15 cellular contexts compared by ENCODE assay signal in the genomic region with DNA sequence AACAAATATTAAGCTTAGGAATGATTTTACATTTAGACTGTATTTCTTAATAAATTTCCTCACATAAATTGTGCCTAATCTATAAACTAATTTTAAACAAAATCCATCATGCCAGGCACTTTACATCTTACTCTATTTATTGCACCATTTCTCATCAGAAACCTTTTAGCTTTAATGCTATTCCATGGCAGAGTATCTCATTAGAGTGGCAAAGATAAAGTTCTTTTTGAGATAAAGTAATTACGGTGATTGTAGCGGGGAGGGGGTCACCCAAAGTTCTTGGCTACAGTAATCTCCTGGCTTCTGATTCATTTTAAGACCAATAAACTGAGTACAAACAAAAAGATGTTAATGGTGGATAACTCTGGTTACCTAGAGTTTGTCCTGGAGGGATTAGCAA.
DNase-seq lines count a peak whose midpoint lies in the region; ATAC-seq and TF ChIP-seq lines count a peak whose summit lies in the region.
"Had no signal": no experiment of that assay in that cellular context is flagged by ENCODE, and none has a peak within 500 bp of the region (broad histone marks: within the 10 kb centered on the region; RNA-seq: fewer than 3 reads in every experiment).

No MANE protein-coding gene starts in this region.

- no peaks in the 10 kb centered on the region for H3K27me3 ChIP-seq in BE2C
- H3K27me3 ChIP-seq: BLaER1 treated with 17β-estradiol and CSF1 and Interleukin-3, amounts not matched to agents 10 nM and 100 nM had no signal

- no peaks in the 10 kb centered on the region for H3K9me3 ChIP-seq in BE2C
- H3K9me3 ChIP-seq: BLaER1 treated with 17β-estradiol and CSF1 and Interleukin-3, amounts not matched to agents 10 nM and 100 nM; Caco-2 had no signal

- H3K4me3 ChIP-seq in BE2C (ENCODE audit: low read depth, low read length) = no peak overlapping the region
- H3K4me3 ChIP-seq: BLaER1 treated with 17β-estradiol and CSF1 and Interleukin-3, amounts not matched to agents 10 nM and 100 nM had no signal

- peaks cover 8% of the 10 kb centered on the region; the same call in 1 of the 2 replicates for H3K4me1 ChIP-seq in BE2C
- H3K4me1 ChIP-seq: Caco-2 had no signal

- intact Hi-C loops in posterior cingulate gyrus (cut with DNase I) = no loop called here

- no peak for ATAC-seq in SK-N-SH treated with all-trans-retinoic acid at 6 μM for 48 hours
- no peak for ATAC-seq in GM21619 (IDR thresholded peaks at IDR 0.05; ENCODE audit: unreplicated experiment)
- ATAC-seq: CD8-positive, alpha-beta T cell had no signal

- peak; percentile 26 for DNase-seq in BE2C
- DNase-seq in SK-N-DZ (ENCODE audit: low spot score) = peak; percentile 75
- DNase-seq in posterior cingulate gyrus = no peak
- DNase-seq in NCI-H345 treated with DMSO at 0.1 percent for 48 hours (lab: John Stamatoyannopoulos, UW; ENCODE audit: unreplicated experiment) = no peak
- DNase-seq: 8988T; ACHN; Caco-2; Calu3; CD4-positive, alpha-beta T cell; CD8-positive, alpha-beta T cell; DMS79 treated with DMSO at 0.1 percent for 48 hours; GF-D8 had no signal

- no peak for TF ChIP-seq CTCF in BE2C (IDR thresholded peaks at IDR 0.05; ENCODE audit: low read depth, low read length)

- no peaks in the 10 kb centered on the region for H3K36me3 ChIP-seq in BE2C
- H3K36me3 ChIP-seq: BLaER1 treated with 17β-estradiol and CSF1 and Interleukin-3, amounts not matched to agents 10 nM and 100 nM had no signal

TF ChIP-seq in SK-N-SH treated with all-trans-retinoic acid at 6 μM for 48 hours, 23 proteins besides CTCF, POLR2A, EP300 and RAD21:
- no peak for TF ChIP-seq CSDC2 (CRISPR knock-in tag; IDR thresholded peaks at IDR 0.05)
- TF ChIP-seq TOX (CRISPR knock-in tag; IDR thresholded peaks at IDR 0.05; ENCODE audit: borderline replicate concordance) = no peak
- peak; percentile 80; the same call in 1 of the 2 replicates for TF ChIP-seq TCF4 (CRISPR knock-in tag; IDR thresholded peaks at IDR 0.05; ENCODE audit: borderline replicate concordance)
- TF ChIP-seq ZC3H10 (CRISPR knock-in tag; IDR thresholded peaks at IDR 0.05) = no peak
- no peak for TF ChIP-seq RARB (CRISPR knock-in tag; IDR thresholded peaks at IDR 0.05)
- peak; percentile 78; the same call in 1 of the 2 replicates for TF ChIP-seq GLIS3 (CRISPR knock-in tag; IDR thresholded peaks at IDR 0.05)
- TF ChIP-seq, protein P1, sequence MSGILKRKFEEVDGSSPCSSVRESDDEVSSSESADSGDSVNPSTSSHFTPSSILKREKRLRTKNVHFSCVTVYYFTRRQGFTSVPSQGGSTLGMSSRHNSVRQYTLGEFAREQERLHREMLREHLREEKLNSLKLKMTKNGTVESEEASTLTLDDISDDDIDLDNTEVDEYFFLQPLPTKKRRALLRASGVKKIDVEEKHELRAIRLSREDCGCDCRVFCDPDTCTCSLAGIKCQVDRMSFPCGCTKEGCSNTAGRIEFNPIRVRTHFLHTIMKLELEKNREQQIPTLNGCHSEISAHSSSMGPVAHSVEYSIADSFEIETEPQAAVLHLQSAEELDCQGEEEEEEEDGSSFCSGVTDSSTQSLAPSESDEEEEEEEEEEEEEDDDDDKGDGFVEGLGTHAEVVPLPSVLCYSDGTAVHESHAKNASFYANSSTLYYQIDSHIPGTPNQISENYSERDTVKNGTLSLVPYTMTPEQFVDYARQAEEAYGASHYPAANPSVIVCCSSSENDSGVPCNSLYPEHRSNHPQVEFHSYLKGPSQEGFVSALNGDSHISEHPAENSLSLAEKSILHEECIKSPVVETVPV (CRISPR knock-in tag; IDR thresholded peaks at IDR 0.05) = peak; percentile 84; the same call in 1 of the 2 replicates
- TF ChIP-seq, protein P2, sequence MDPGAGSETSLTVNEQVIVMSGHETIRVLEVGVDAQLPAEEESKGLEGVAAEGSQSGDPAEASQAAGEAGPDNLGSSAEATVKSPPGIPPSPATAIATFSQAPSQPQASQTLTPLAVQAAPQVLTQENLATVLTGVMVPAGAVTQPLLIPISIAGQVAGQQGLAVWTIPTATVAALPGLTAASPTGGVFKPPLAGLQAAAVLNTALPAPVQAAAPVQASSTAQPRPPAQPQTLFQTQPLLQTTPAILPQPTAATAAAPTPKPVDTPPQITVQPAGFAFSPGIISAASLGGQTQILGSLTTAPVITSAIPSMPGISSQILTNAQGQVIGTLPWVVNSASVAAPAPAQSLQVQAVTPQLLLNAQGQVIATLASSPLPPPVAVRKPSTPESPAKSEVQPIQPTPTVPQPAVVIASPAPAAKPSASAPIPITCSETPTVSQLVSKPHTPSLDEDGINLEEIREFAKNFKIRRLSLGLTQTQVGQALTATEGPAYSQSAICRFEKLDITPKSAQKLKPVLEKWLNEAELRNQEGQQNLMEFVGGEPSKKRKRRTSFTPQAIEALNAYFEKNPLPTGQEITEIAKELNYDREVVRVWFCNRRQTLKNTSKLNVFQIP (CRISPR knock-in tag; IDR thresholded peaks at IDR 0.05; ENCODE audit: borderline replicate concordance, low read depth) = no peak
- TF ChIP-seq, protein P3, sequence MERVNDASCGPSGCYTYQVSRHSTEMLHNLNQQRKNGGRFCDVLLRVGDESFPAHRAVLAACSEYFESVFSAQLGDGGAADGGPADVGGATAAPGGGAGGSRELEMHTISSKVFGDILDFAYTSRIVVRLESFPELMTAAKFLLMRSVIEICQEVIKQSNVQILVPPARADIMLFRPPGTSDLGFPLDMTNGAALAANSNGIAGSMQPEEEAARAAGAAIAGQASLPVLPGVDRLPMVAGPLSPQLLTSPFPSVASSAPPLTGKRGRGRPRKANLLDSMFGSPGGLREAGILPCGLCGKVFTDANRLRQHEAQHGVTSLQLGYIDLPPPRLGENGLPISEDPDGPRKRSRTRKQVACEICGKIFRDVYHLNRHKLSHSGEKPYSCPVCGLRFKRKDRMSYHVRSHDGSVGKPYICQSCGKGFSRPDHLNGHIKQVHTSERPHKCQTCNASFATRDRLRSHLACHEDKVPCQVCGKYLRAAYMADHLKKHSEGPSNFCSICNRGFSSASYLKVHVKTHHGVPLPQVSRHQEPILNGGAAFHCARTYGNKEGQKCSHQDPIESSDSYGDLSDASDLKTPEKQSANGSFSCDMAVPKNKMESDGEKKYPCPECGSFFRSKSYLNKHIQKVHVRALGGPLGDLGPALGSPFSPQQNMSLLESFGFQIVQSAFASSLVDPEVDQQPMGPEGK (CRISPR knock-in tag; IDR thresholded peaks at IDR 0.05; ENCODE audit: borderline replicate concordance) = peak; percentile 62; the same call in 1 of the 2 replicates
- TF ChIP-seq OSR1 (CRISPR knock-in tag; IDR thresholded peaks at IDR 0.05) = no peak
- TF ChIP-seq PPARA (CRISPR knock-in tag; IDR thresholded peaks at IDR 0.05; ENCODE audit: borderline replicate concordance) = no peak
- TF ChIP-seq ZNF8 (CRISPR knock-in tag; IDR thresholded peaks at IDR 0.05) = no peak
- TF ChIP-seq ARNTL (CRISPR knock-in tag; IDR thresholded peaks at IDR 0.05; ENCODE audit: borderline replicate concordance, low read depth) = no peak
- TF ChIP-seq ZFP30 (CRISPR knock-in tag; IDR thresholded peaks at IDR 0.05) = no peak
- TF ChIP-seq, protein P4, sequence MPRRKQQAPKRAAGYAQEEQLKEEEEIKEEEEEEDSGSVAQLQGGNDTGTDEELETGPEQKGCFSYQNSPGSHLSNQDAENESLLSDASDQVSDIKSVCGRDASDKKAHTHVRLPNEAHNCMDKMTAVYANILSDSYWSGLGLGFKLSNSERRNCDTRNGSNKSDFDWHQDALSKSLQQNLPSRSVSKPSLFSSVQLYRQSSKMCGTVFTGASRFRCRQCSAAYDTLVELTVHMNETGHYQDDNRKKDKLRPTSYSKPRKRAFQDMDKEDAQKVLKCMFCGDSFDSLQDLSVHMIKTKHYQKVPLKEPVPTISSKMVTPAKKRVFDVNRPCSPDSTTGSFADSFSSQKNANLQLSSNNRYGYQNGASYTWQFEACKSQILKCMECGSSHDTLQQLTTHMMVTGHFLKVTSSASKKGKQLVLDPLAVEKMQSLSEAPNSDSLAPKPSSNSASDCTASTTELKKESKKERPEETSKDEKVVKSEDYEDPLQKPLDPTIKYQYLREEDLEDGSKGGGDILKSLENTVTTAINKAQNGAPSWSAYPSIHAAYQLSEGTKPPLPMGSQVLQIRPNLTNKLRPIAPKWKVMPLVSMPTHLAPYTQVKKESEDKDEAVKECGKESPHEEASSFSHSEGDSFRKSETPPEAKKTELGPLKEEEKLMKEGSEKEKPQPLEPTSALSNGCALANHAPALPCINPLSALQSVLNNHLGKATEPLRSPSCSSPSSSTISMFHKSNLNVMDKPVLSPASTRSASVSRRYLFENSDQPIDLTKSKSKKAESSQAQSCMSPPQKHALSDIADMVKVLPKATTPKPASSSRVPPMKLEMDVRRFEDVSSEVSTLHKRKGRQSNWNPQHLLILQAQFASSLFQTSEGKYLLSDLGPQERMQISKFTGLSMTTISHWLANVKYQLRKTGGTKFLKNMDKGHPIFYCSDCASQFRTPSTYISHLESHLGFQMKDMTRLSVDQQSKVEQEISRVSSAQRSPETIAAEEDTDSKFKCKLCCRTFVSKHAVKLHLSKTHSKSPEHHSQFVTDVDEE (CRISPR knock-in tag; IDR thresholded peaks at IDR 0.05) = peak; percentile 92; the same call in 1 of the 2 replicates
- TF ChIP-seq SNAI2 (CRISPR knock-in tag; IDR thresholded peaks at IDR 0.05) = peak; percentile 71; the same call in 1 of the 2 replicates
- no peak for TF ChIP-seq ZNF565 (CRISPR knock-in tag; conservative IDR thresholded peaks at IDR 0.05; ENCODE audit: low read depth)
- TF ChIP-seq ESRRG (CRISPR knock-in tag; IDR thresholded peaks at IDR 0.05) = peak; percentile 79; the same call in 1 of the 2 replicates
- TF ChIP-seq, protein P5, sequence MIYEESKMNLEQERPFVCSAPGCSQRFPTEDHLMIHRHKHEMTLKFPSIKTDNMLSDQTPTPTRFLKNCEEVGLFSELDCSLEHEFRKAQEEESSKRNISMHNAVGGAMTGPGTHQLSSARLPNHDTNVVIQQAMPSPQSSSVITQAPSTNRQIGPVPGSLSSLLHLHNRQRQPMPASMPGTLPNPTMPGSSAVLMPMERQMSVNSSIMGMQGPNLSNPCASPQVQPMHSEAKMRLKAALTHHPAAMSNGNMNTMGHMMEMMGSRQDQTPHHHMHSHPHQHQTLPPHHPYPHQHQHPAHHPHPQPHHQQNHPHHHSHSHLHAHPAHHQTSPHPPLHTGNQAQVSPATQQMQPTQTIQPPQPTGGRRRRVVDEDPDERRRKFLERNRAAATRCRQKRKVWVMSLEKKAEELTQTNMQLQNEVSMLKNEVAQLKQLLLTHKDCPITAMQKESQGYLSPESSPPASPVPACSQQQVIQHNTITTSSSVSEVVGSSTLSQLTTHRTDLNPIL (CRISPR knock-in tag; IDR thresholded peaks at IDR 0.05; ENCODE audit: low read depth) = peak; percentile 67; the same call in 1 of the 2 replicates
- peak; percentile 98 for TF ChIP-seq ISL1 (CRISPR knock-in tag; IDR thresholded peaks at IDR 0.05)
- TF ChIP-seq ZNF70 (CRISPR knock-in tag; IDR thresholded peaks at IDR 0.05) = 0 out of 2 replicates have a peak, but pooled peaks have one; percentile 24

Comparison
In these comparisons a context has a peak if more than half of its experiments do, and no peak if none do; other contexts are left out.
1. DNase-seq: peak in BE2C (single experiment) and SK-N-DZ (single experiment); none in posterior cingulate gyrus (0 of 10) and NCI-H345 treated with DMSO at 0.1 percent for 48 hours (single experiment).